Comparison of ENCODE assay signal across 12 cellular contexts in genomic region chr2:203122317-203122998, GRCh38.
DNase-seq lines count a peak whose midpoint lies in the region; ATAC-seq and TF ChIP-seq lines count a peak whose summit lies in the region.
"Had no signal": no experiment of that assay in that cellular context is flagged by ENCODE, and none has a peak within 500 bp of the region (broad histone marks: within the 10 kb centered on the region; RNA-seq: fewer than 3 reads in every experiment).

No MANE protein-coding gene starts in this region.

- no peak overlapping the region for H3K4me3 Mint-ChIP-seq in effector memory CD8-positive, alpha-beta T cell
- H3K4me3 Mint-ChIP-seq: endodermal cell, WTC11 had no signal

- in situ Hi-C loops in brain microvascular endothelial cell (cut with HindIII; ENCODE audit: low pct_ligation_motif_present, low sequenced_read_pairs), result no loop called here

- no peak for ATAC-seq in effector memory CD8-positive, alpha-beta T cell (replicated peaks)
- ATAC-seq in HG02623 (IDR thresholded peaks at IDR 0.05; ENCODE audit: unreplicated experiment), result no peak
- ATAC-seq: WTC11 had no signal

- H3K9me3 Mint-ChIP-seq in effector memory CD8-positive, alpha-beta T cell, result no peaks in the 10 kb centered on the region
- H3K9me3 Mint-ChIP-seq: endodermal cell, WTC11 had no signal

- H3K27ac Mint-ChIP-seq in effector memory CD8-positive, alpha-beta T cell, result no peak overlapping the region
- H3K27ac Mint-ChIP-seq: endodermal cell, WTC11 had no signal

- POLR2A ChIA-PET in A673 (lab: Charles Lee; ENCODE audit: low non-redundant PET) (no interaction called here), RWPE1 (lab: Yijun Ruan, JAX; ENCODE audit: low non-redundant PET) (no interaction called here)

- no peaks in the 10 kb centered on the region for H3K9me3 ChIP-seq in A673 (ENCODE audit: low read depth, low read length, poor library complexity, severe bottlenecking)

- CTCF ChIA-PET in A673 (lab: Charles Lee), result no interaction called here
- CTCF ChIA-PET in RWPE1 (lab: Yijun Ruan, JAX), result no interaction called here

- no peak overlapping the region for H3K27ac ChIP-seq in A673 (ENCODE audit: low read depth, low read length, poor library complexity, severe bottlenecking)
- no peak overlapping the region for H3K27ac ChIP-seq in RWPE1
- H3K27ac ChIP-seq in brain microvascular endothelial cell, result no peak overlapping the region

- no peaks in the 10 kb centered on the region for H3K4me1 Mint-ChIP-seq in effector memory CD8-positive, alpha-beta T cell (ENCODE audit: low read depth in 2 of 2)

- H3K36me3 Mint-ChIP-seq in effector memory CD8-positive, alpha-beta T cell (ENCODE audit: insufficient read depth), result peaks cover 7% of the 10 kb centered on the region
- H3K36me3 Mint-ChIP-seq: WTC11 had no signal

- TF ChIP-seq CTCF in A673 (conservative IDR thresholded peaks at IDR 0.05; ENCODE audit: low read depth, low read length), result peak; percentile 42; the same call in 1 of the 2 replicates
- peak; percentile 9 for TF ChIP-seq CTCF in GM20000 (IDR thresholded peaks at IDR 0.05; ENCODE audit: extremely low read depth, missing control alignments)
- TF ChIP-seq CTCF in RWPE1 (conservative IDR thresholded peaks at IDR 0.05; ENCODE audit: low read depth), result peak; percentile 29
- no peak for TF ChIP-seq CTCF in brain microvascular endothelial cell (IDR thresholded peaks at IDR 0.05; ENCODE audit: low read depth, low read length, missing control alignments)

- DNase-seq in A673 (ENCODE audit: low spot score) (peak; percentile 27), GM20000 (ENCODE audit: low spot score) (no peak), RWPE1 (ENCODE audit: low spot score) (no peak), glomerular visceral epithelial cell (ENCODE audit: extremely low spot score) (peak; percentile 9), C1 segment of cervical spinal cord (lab: John Stamatoyannopoulos, UW) (no peak), brain microvascular endothelial cell (no peak)
- DNase-seq in effector memory CD8-positive, alpha-beta T cell, result no peak
- DNase-seq: activated gamma-delta T cell treated with Interleukin-2 at 50 U/mL for 16 hours, endodermal cell, NCI-H82 had no signal

- H3K4me3 ChIP-seq in A673 (ENCODE audit: low read depth, low read length, poor library complexity, severe bottlenecking), result no peak overlapping the region
- no peak overlapping the region for H3K4me3 ChIP-seq in brain microvascular endothelial cell (ENCODE audit: low read depth, low read length)

- H3K27me3 ChIP-seq in A673 (replicated peaks; ENCODE audit: insufficient read depth, low read depth, low read length, poor library complexity) (no peaks in the 10 kb centered on the region), brain microvascular endothelial cell (replicated peaks) (no peaks in the 10 kb centered on the region)

- no peaks in the 10 kb centered on the region for H3K27me3 Mint-ChIP-seq in effector memory CD8-positive, alpha-beta T cell

- H3K4me1 ChIP-seq in A673 (ENCODE audit: insufficient read depth, low read length, poor library complexity, severe bottlenecking), result no peaks in the 10 kb centered on the region

- BruUV-seq in A673 (replicated peaks; lab: Mats Ljungman, UMichigan), result no TSS peak

- H3K36me3 ChIP-seq in A673 (ENCODE audit: insufficient read depth, low read length, poor library complexity, severe bottlenecking) (no peaks in the 10 kb centered on the region), brain microvascular endothelial cell (replicated peaks) (peaks cover 23% of the 10 kb centered on the region)

- intact Hi-C loops in A673 (cut with micrococcal nuclease; ENCODE audit: unreplicated experiment), result loop anchor here (5.0 kb wide), 2 partner anchors 290 to 535 kb away; no protein-coding TSS in a partner anchor

Comparison
In these comparisons a context has a peak if more than half of its experiments do, and no peak if none do; other contexts are left out.
1. DNase-seq: peak in A673 (single experiment) and glomerular visceral epithelial cell (single experiment); none in GM20000 (single experiment), RWPE1 (single experiment), C1 segment of cervical spinal cord (0 of 14), brain microvascular endothelial cell (single experiment) and effector memory CD8-positive, alpha-beta T cell (0 of 3).